ENCODE assay signal across 8 cellular contexts in genomic region chr2:53767405-53768232, GRCh38. TPM values are rescaled to one million over a fixed set of nuclear protein-coding genes. Genes with fewer than 3 reads are reported as not detected.
DNase-seq lines count a peak whose midpoint lies in the region; ATAC-seq, FAIRE-seq and TF ChIP-seq lines count a peak whose summit lies in the region.

Gene CHAC2 (plus strand): TSS chr2:53767804. CDS start chr2:53767887, 83 bp downstream.

- no peaks in the 10 kb centered on the region for H3K9me3 ChIP-seq in Caco-2
- H3K9me3 ChIP-seq in H1 (ENCODE audit: insufficient read depth in 2 of 2, low read depth in 1 of 2, low read length in 1 of 2), result no peaks in the 10 kb centered on the region

- peak within 1 kb of the TSS; percentile 90 for H3K27ac Mint-ChIP-seq in Caco-2 (ENCODE audit: unreplicated experiment)

- DNase-seq in Caco-2, result peak; percentile 81 to 85
- DNase-seq in HT-29 (ENCODE audit: low spot score), result peak; percentile 95
- peak; percentile 72 for DNase-seq in NOMO-1 treated with DMSO at 0.1 percent for 48 hours (lab: John Stamatoyannopoulos, UW; ENCODE audit: unreplicated experiment)
- peak; percentile 60 to 68 for DNase-seq in activated CD8-positive, alpha-beta memory T cell treated with anti-CD3 and anti-CD28 coated beads for 4 hours (ENCODE audit: low read depth in 2 of 2)
- peak in 1 of 2 experiments; percentile 89 for DNase-seq in H1 (ENCODE audit: low read depth in 1 of 2, low spot score in 2 of 2)
- DNase-seq in mesendoderm, result peak; percentile 89
- peak; percentile 53 for DNase-seq in stimulated activated CD8-positive, alpha-beta memory T cell treated with anti-CD3 and anti-CD28 coated beads, Interleukin-15, amount 100 ng/mL, for 1 hour (ENCODE audit: low read depth)

- peak within 1 kb of the TSS; percentile 87 for H3K56ac ChIP-seq in H1 (replicated peaks; ENCODE audit: insufficient read length, low read depth, low read length)
- peak within 1 kb of the TSS; percentile 91 for H3K56ac ChIP-seq in mesendoderm (ENCODE audit: low read length)

- no peaks in the 10 kb centered on the region for H3K27me3 ChIP-seq in Caco-2 (replicated peaks; ENCODE audit: control insufficient read depth, insufficient read depth, low read length)
- H3K27me3 ChIP-seq in H1 (replicated peaks in 1 of 4; ENCODE audit: control insufficient read depth in 3 of 4, extremely low read depth in 1 of 4, insufficient read depth in 3 of 4, low read length in 3 of 4), result no peaks in the 10 kb centered on the region
- no peaks in the 10 kb centered on the region for H3K27me3 ChIP-seq in mesendoderm (ENCODE audit: insufficient read depth, low read length, poor library complexity)

- H4K8ac ChIP-seq in H1 (ENCODE audit: extremely low read depth, insufficient read depth, low read length) (peak within 1 kb of the TSS; percentile 77), mesendoderm (ENCODE audit: low read depth, low read length) (no peak within 1 kb of the TSS)

- H2BK5ac ChIP-seq in H1 (ENCODE audit: low read depth, low read length) (peak within 1 kb of the TSS; percentile 92; the same call in 1 of the 2 replicates), mesendoderm (ENCODE audit: low read length) (no peak within 1 kb of the TSS)

- H2BK15ac ChIP-seq in H1 (ENCODE audit: low read length) (no peak within 1 kb of the TSS), mesendoderm (replicated peaks; ENCODE audit: low read depth) (no peak within 1 kb of the TSS)

- peak; percentile 57 to 93 for TF ChIP-seq POLR2A in H1 (IDR thresholded peaks at IDR 0.05; ENCODE audit: control extremely low read depth in 1 of 2, low read depth in 2 of 2, low read length in 2 of 2)

- H3K36me3 ChIP-seq in Caco-2 (ENCODE audit: control insufficient read depth, insufficient read depth, low read length), result no peaks in the 10 kb centered on the region
- H3K36me3 ChIP-seq in H1 (ENCODE audit: control insufficient read depth in 2 of 4, insufficient read depth in 4 of 4, low read length in 3 of 4), result peaks cover 0 to 7% (median 4%) of the 10 kb centered on the region in 4 experiments; a peak in 4 of 8 replicates
- H3K36me3 ChIP-seq in mesendoderm (ENCODE audit: control insufficient read depth, insufficient read depth, low read length), result peaks cover 1% of the 10 kb centered on the region

- H2AK5ac ChIP-seq in H1 (ENCODE audit: low read depth, low read length) (no peak within 1 kb of the TSS), mesendoderm (ENCODE audit: low read length) (no peak within 1 kb of the TSS)

- H3K79me2 ChIP-seq in H1 (ENCODE audit: control insufficient read depth in 1 of 2, insufficient read depth in 2 of 2, low read length in 2 of 2) (peaks cover 0 to 29% of the 10 kb centered on the region in 2 experiments; a peak in 2 of 4 replicates), mesendoderm (ENCODE audit: control insufficient read depth, insufficient read depth, low read length) (no peaks in the 10 kb centered on the region)

- intact Hi-C loops in Caco-2 (cut with micrococcal nuclease; ENCODE audit: unreplicated experiment), result loop anchor here (1.0 kb wide), 1 partner anchor 19 kb away; the partner anchor contains the start of gene ASB3

- 2% methylated on average over 41 of the region's 45 CpGs; no CpG with 5 or more reads in 1 of the 2 experiments for WGBS in H1 (ENCODE audit: extremely low coverage in 1 of 2, insufficient coverage in 1 of 2, insufficient read length in 1 of 2, insufficient replicate concordance in 2 of 2, low coverage in 1 of 2, low lambda C conversion rate in 2 of 2, missing lambda C conversion rate in 1 of 2), 2 experiments
- WGBS in mesendoderm (ENCODE audit: extremely low coverage, insufficient coverage, low lambda C conversion rate), result no CpG with 5 or more reads among the region's 45 CpGs

- CTCF ChIA-PET in Caco-2 (lab: Charles Lee) (interaction anchor here (1.2 to 1.3 kb wide), 2 partner anchors 18 to 20 kb away, joined by 3 to 4 read pairs; no protein-coding TSS in a partner anchor), H1 (lab: Charles Lee; ENCODE audit: partially characterized antibody) (interaction anchor here (0.9 to 1.9 kb wide), 4 partner anchors 10 to 87 kb away, joined by 3 to 7 read pairs (median 4); no protein-coding TSS in a partner anchor)

- POLR2A ChIA-PET in Caco-2 (lab: Charles Lee) (no interaction called here), H1 (lab: Charles Lee; ENCODE audit: partially characterized antibody) (interaction anchor here (0.9 to 11.3 kb wide), 11 partner anchors 9 to 180 kb away, joined by 3 to 124 read pairs (median 3); partner anchors contain the start of genes ASB3, ERLEC1 and GPR75)

- peak within 1 kb of the TSS; percentile 61 to 85 for H3K4me2 ChIP-seq in H1 (ENCODE audit: insufficient read depth in 1 of 2, low read depth in 2 of 2, low read length in 2 of 2)
- peak within 1 kb of the TSS; percentile 95 for H3K4me2 ChIP-seq in mesendoderm (ENCODE audit: low read length)

- H2BK12ac ChIP-seq in H1 (ENCODE audit: low read depth, low read length), result no peak within 1 kb of the TSS

- BruUV-seq in Caco-2 (replicated peaks; lab: Mats Ljungman, UMichigan), result TSS peak; percentile 71

- TF ChIP-seq EP300 in H1 (IDR thresholded peaks at IDR 0.05; ENCODE audit: borderline replicate concordance in 1 of 2, low read depth in 2 of 2, low read length in 2 of 2), result no peak

- peak within 1 kb of the TSS; percentile 12 for H4K91ac ChIP-seq in H1 (replicated peaks; ENCODE audit: insufficient read length, low read length)

- H3K27me3 Mint-ChIP-seq in Caco-2 (ENCODE audit: insufficient read depth, unreplicated experiment), result no peaks in the 10 kb centered on the region

- peak within 1 kb of the TSS; percentile 17 for H3K18ac ChIP-seq in H1 (ENCODE audit: extremely low read depth, low read length)
- no peak within 1 kb of the TSS for H3K18ac ChIP-seq in mesendoderm (ENCODE audit: low read length)

- TF ChIP-seq CTCF in Caco-2 (IDR thresholded peaks at IDR 0.05; ENCODE audit: insufficient read depth in 1 of 2, low read depth in 1 of 2, low read length in 1 of 2, severe bottlenecking in 1 of 2, unreplicated experiment in 1 of 2) (peak; percentile 47 to 49), H1 (IDR thresholded peaks at IDR 0.05; ENCODE audit: control extremely low read depth in 1 of 3, insufficient read depth in 1 of 3, low read depth in 1 of 3, low read length in 3 of 3) (peak in 2 of 3 experiments; percentile 12 to 24; a peak in 2 of 4 replicates)

- ATAC-seq in GM21360 (IDR thresholded peaks at IDR 0.05; ENCODE audit: unreplicated experiment), result peak; percentile 94

- peak within 1 kb of the TSS; percentile 71 to 92 (median 86) for H3K9ac ChIP-seq in H1 (replicated peaks in 1 of 4; ENCODE audit: extremely low read depth in 1 of 4, low read depth in 3 of 4, low read length in 3 of 4)
- peak within 1 kb of the TSS; percentile 83 for H3K9ac ChIP-seq in mesendoderm (ENCODE audit: low read length)

- no peaks in the 10 kb centered on the region for H3K9me3 Mint-ChIP-seq in Caco-2 (ENCODE audit: unreplicated experiment)

- H3K4ac ChIP-seq in H1 (replicated peaks; ENCODE audit: insufficient read length, low read depth, low read length) (peak within 1 kb of the TSS; percentile 10), mesendoderm (ENCODE audit: low read depth, low read length) (no peak within 1 kb of the TSS)

- H3K4me1 ChIP-seq in Caco-2 (no peaks in the 10 kb centered on the region), H1 (replicated peaks in 1 of 4; ENCODE audit: control insufficient read depth in 3 of 4, insufficient read depth in 4 of 4, low read length in 3 of 4) (peaks cover 0 to 3% (median 0%) of the 10 kb centered on the region in 4 experiments; a peak in 1 of 7 replicates), mesendoderm (ENCODE audit: control insufficient read depth, low read depth, low read length) (no peaks in the 10 kb centered on the region)

- H3K4me3 Mint-ChIP-seq in Caco-2 (ENCODE audit: unreplicated experiment), result peak within 1 kb of the TSS; percentile 97

- no peak within 1 kb of the TSS for H2BK20ac ChIP-seq in H1 (ENCODE audit: low read length)

- TF ChIP-seq RAD21 in H1 (IDR thresholded peaks at IDR 0.05 in 1 of 2, conservative IDR thresholded peaks at IDR 0.05 in 1 of 2; ENCODE audit: low read depth in 2 of 2, low read length in 2 of 2), result no peak

- peaks cover 4% of the 10 kb centered on the region for H3K36me3 Mint-ChIP-seq in Caco-2 (ENCODE audit: insufficient read depth, unreplicated experiment)

- no peaks in the 10 kb centered on the region for H3K4me1 Mint-ChIP-seq in Caco-2 (ENCODE audit: low read depth, unreplicated experiment)

- H4K5ac ChIP-seq in H1 (ENCODE audit: insufficient read length, low read depth, low read length) (peak within 1 kb of the TSS; percentile 96), mesendoderm (ENCODE audit: low read length) (no peak within 1 kb of the TSS)

- H3K23ac ChIP-seq in H1 (ENCODE audit: insufficient read length) (no peak within 1 kb of the TSS), mesendoderm (ENCODE audit: low read length) (no peak within 1 kb of the TSS)

- H2AFZ ChIP-seq in H1 (ENCODE audit: low read length), result peak within 1 kb of the TSS; percentile 81

- FAIRE-seq in H1 (lab: Jason Lieb, UNC), result peak; percentile 39

- H2BK120ac ChIP-seq in H1 (replicated peaks; ENCODE audit: low read depth, low read length) (no peak within 1 kb of the TSS), mesendoderm (ENCODE audit: low read depth, low read length) (no peak within 1 kb of the TSS)

- peaks cover 3 to 4% of the 10 kb centered on the region in 2 experiments for H4K20me1 ChIP-seq in H1 (replicated peaks in 1 of 2; ENCODE audit: control insufficient read depth in 1 of 2, insufficient read depth in 2 of 2, low read length in 2 of 2)

- H3K27ac ChIP-seq in H1 (ENCODE audit: low read depth, low read length), result peak within 1 kb of the TSS; percentile 72
- no peak within 1 kb of the TSS for H3K27ac ChIP-seq in mesendoderm (ENCODE audit: low read depth, low read length)

- no peaks in the 10 kb centered on the region for H3K79me1 ChIP-seq in H1 (ENCODE audit: low read depth, low read length)
- no peaks in the 10 kb centered on the region for H3K79me1 ChIP-seq in mesendoderm (ENCODE audit: low read length)

- no peak within 1 kb of the TSS for H3K14ac ChIP-seq in H1 (ENCODE audit: insufficient read length)

- peaks cover 2% of the 10 kb centered on the region; the same call in 1 of the 2 replicates for H3K23me2 ChIP-seq in H1 (ENCODE audit: low read depth, low read length)

- H3K4me3 ChIP-seq in Caco-2 (ENCODE audit: low read depth, low read length), result peak within 1 kb of the TSS; percentile 76
- H3K4me3 ChIP-seq in H1 (ENCODE audit: extremely low read depth in 1 of 4, insufficient read depth in 2 of 4, low read depth in 3 of 4, low read length in 4 of 4), result peak within 1 kb of the TSS; percentile 68 to 91 (median 76)
- H3K4me3 ChIP-seq in mesendoderm (ENCODE audit: low read length), result peak within 1 kb of the TSS; percentile 87

RNA-seq across cellular contexts. Expression of gene CHAC2, which starts in this region (rescaled TPM):
- 3.9 and 4.6 TPM in 2 replicates for total RNA-seq in Caco-2 (2022)
- 10.3 and 11.7 TPM in 2 replicates for total RNA-seq in HT-29 (2014; rRNA removed; shearing (Covaris generic))
- 11.2 and 11.7 TPM in 2 replicates for total RNA-seq in H1 (2021; fragmentation: NEBNext Ultra II Directional; extraction: Animal tissue kit (Norgen Biotek cat#: 25700))
- polyA plus RNA-seq in H1 (2011; rRNA removed), result 3.6 and 5.4 TPM in 2 replicates
- polyA plus RNA-seq in H1 (2011; cell fraction: cytosol; rRNA removed), result 7.3 TPM
- polyA plus RNA-seq in H1 (2011; cell fraction: nucleus; rRNA removed), result 2.1 TPM
- 5.9 to 9.1 TPM (median 6.4 TPM) in 4 replicates for polyA plus RNA-seq in H1 (2012, experiment 1 of 2)
- 3.5 TPM for polyA plus RNA-seq in H1 (2012, experiment 2 of 2)
- 5.9 TPM for polyA plus RNA-seq in H1 (2013, experiment 1 of 2)
- 5.3 TPM for polyA plus RNA-seq in H1 (2013, experiment 2 of 2)
- polyA minus RNA-seq in H1 (2011; rRNA and poly(A)+ RNA removed), result 1.8 and 2.0 TPM in 2 replicates
- polyA minus RNA-seq in H1 (2011; cell fraction: cytosol; rRNA and poly(A)+ RNA removed), result 2.0 TPM
- 2.7 TPM for polyA minus RNA-seq in H1 (2011; cell fraction: nucleus; rRNA and poly(A)+ RNA removed)
- polyA plus RNA-seq in mesendoderm (2013, experiment 1 of 2), result 8.7 TPM
- 14.8 TPM for polyA plus RNA-seq in mesendoderm (2013, experiment 2 of 2)
